19 cellular contexts compared by ENCODE assay signal in genomic region chr6:119328254-119328653, GRCh38. TPM values are rescaled to one million over a fixed set of nuclear protein-coding genes. Genes with fewer than 3 reads are reported as not detected.
A peak's percentile ranks its signal among the peaks of the same experiment; 100 is the strongest.
DNase-seq lines count a peak whose midpoint lies in the region; ATAC-seq, FAIRE-seq and TF ChIP-seq lines count a peak whose summit lies in the region.
"Had no signal": no experiment of that assay in that cellular context is flagged by ENCODE, and none has a peak within 500 bp of the region (broad histone marks: within the 10 kb centered on the region; RNA-seq: fewer than 3 reads in every experiment).

No MANE protein-coding gene starts in this region.

- H3K4me3 ChIP-seq in GM12878 (no peak overlapping the region), right lobe of liver (no peak overlapping the region)
- H3K4me3 ChIP-seq: BLaER1, MG63 had no signal

- 73% methylated on average over 2 of the region's 2 CpGs for WGBS in GM12878 (ENCODE audit: insufficient coverage, insufficient replicate concordance, low lambda C conversion rate, missing lambda C conversion rate)
- 66% methylated on average over 2 of the region's 2 CpGs for WGBS in right lobe of liver (ENCODE audit: insufficient coverage, low coverage, low lambda C conversion rate, missing lambda C conversion rate)

- intact Hi-C loops in GM12878 (cut with micrococcal nuclease; ENCODE audit: unreplicated experiment) (no loop called here), right lobe of liver (cut with DNase I) (no loop called here)

- H3K27ac ChIP-seq in GM12878 (ENCODE audit: control insufficient read depth, insufficient read depth) (no peak overlapping the region), right lobe of liver (no peak overlapping the region)
- H3K27ac ChIP-seq: BLaER1 had no signal

- no peak for FAIRE-seq in GM12878 (lab: Jason Lieb, UNC)
- FAIRE-seq: H54 had no signal

- TF ChIP-seq RAD21 in GM12878 (IDR thresholded peaks at IDR 0.05; ENCODE audit: insufficient read depth, low read depth, low read length): no peak

- POLR2A ChIA-PET in GM12878 (lab: Charles Lee): interaction anchor here (1.0 to 2.2 kb wide), 5 partner anchors 14 to 110 kb away, joined by 3 to 13 read pairs (median 8); no protein-coding TSS in a partner anchor

- H3K79me2 ChIP-seq in GM12878 (ENCODE audit: control insufficient read depth, insufficient read depth, low read length): no peaks in the 10 kb centered on the region

- CTCF ChIA-PET in GM12878 (lab: Yijun Ruan, JAX): interaction anchor here (0.7 to 2.1 kb wide), 7 partner anchors 10 to 115 kb away, joined by 3 to 9 read pairs (median 5); no protein-coding TSS in a partner anchor

- no peak overlapping the region for H2AFZ ChIP-seq in GM12878 (ENCODE audit: control insufficient read depth, low read depth, low read length)

- peaks cover 3 to 13% of the 10 kb centered on the region in 2 experiments for H3K36me3 ChIP-seq in GM12878 (ENCODE audit: control insufficient read depth in 2 of 2, insufficient read depth in 2 of 2, low read length in 1 of 2)
- peaks cover 0 to 6% (median 0%) of the 10 kb centered on the region in 4 donors for H3K36me3 ChIP-seq in right lobe of liver
- H3K36me3 ChIP-seq: BLaER1, MG63 had no signal

- H3K4me1 ChIP-seq in GM12878 (ENCODE audit: control insufficient read depth, insufficient read depth, low read length): no peaks in the 10 kb centered on the region
- peaks cover 0 to 18% (median 9%) of the 10 kb centered on the region in 4 donors for H3K4me1 ChIP-seq in right lobe of liver
- H3K4me1 ChIP-seq: BLaER1 had no signal

- ATAC-seq in HG02943 (IDR thresholded peaks at IDR 0.05; ENCODE audit: low read depth, unreplicated experiment) (peak; percentile 56), HG03378 (IDR thresholded peaks at IDR 0.05; ENCODE audit: unreplicated experiment) (peak; percentile 38), GM12878 (peak; percentile 27), right lobe of liver (no peak)
- ATAC-seq: Panc1 had no signal

- no peaks in the 10 kb centered on the region for H4K20me1 ChIP-seq in GM12878 (ENCODE audit: control insufficient read depth, insufficient read depth)
- H4K20me1 ChIP-seq: BLaER1 had no signal

- H3K4me2 ChIP-seq in GM12878 (ENCODE audit: control insufficient read depth, insufficient read depth): no peak overlapping the region
- H3K4me2 ChIP-seq: BLaER1 had no signal

- H3K27me3 ChIP-seq in GM12878 (replicated peaks in 1 of 2; ENCODE audit: control insufficient read depth in 2 of 2, insufficient read depth in 2 of 2, low read length in 1 of 2) (no peaks in the 10 kb centered on the region), right lobe of liver (no peaks in the 10 kb centered on the region)
- H3K27me3 ChIP-seq: BLaER1, MG63 had no signal

- DNase-seq in GM12878 (ENCODE audit: low read depth, low spot score) (no peak), GF-D8 (lab: John Stamatoyannopoulos, UW) (no peak), right lobe of liver (no peak), NCI-H82 (lab: John Stamatoyannopoulos, UW) (no peak)
- no peak for DNase-seq in effector CD4-positive, alpha-beta T cell
- DNase-seq: CD4-positive, alpha-beta T cell; DND-41; Kasumi-1; MG63; NCI-H1092; NCI-H1436 treated with DMSO at 0.1 percent for 48 hours; NCI-H1930; NCI-H2227 treated with DMSO at 0.1 percent for 48 hours; NCI-H510A had no signal

- no peaks in the 10 kb centered on the region for H3K9me3 ChIP-seq in GM12878 (replicated peaks; ENCODE audit: control insufficient read depth, insufficient read depth, low read length)
- no peaks in the 10 kb centered on the region for H3K9me3 ChIP-seq in right lobe of liver
- H3K9me3 ChIP-seq: BLaER1, MG63 had no signal

- RAD21 ChIA-PET in GM12878 (lab: Charles Lee; ENCODE audit: unreplicated experiment): interaction anchor here (0.9 to 4.8 kb wide), 9 partner anchors 9 to 23 kb away, joined by 3 to 25 read pairs (median 6); no protein-coding TSS in a partner anchor

- in situ Hi-C loops in GM12878 (cut with MboI): no loop called here

- TF ChIP-seq CTCF in GM12878 (IDR thresholded peaks at IDR 0.05 in 2 of 3, conservative IDR thresholded peaks at IDR 0.05 in 1 of 3; ENCODE audit: control insufficient read depth in 2 of 3, extremely low read depth in 1 of 3, insufficient read depth in 1 of 3, low read depth in 3 of 3, low read length in 3 of 3) (no peak), right lobe of liver (IDR thresholded peaks at IDR 0.05) (no peak)

- no TSS peak for BruUV-seq in GM12878 (replicated peaks; lab: Mats Ljungman, UMichigan)

- H3K9ac ChIP-seq in GM12878 (ENCODE audit: control insufficient read depth, insufficient read depth, low read length): no peak overlapping the region
- H3K9ac ChIP-seq: BLaER1 had no signal

- TF ChIP-seq POLR2A in GM12878 (IDR thresholded peaks at IDR 0.05; ENCODE audit: low read depth, low read length): no peak
- no peak for TF ChIP-seq POLR2A in right lobe of liver (IDR thresholded peaks at IDR 0.05)

- SMC1A ChIA-PET in GM12878 (lab: Charles Lee; ENCODE audit: uncharacterized antibody, unreplicated experiment): interaction anchor here (0.7 to 3.9 kb wide), 10 partner anchors 9 to 99 kb away, joined by 3 to 27 read pairs (median 5); no protein-coding TSS in a partner anchor

- no peak for TF ChIP-seq EP300 in GM12878 (IDR thresholded peaks at IDR 0.05; ENCODE audit: borderline replicate concordance in 1 of 2, control insufficient read depth in 1 of 2, low read depth in 2 of 2, low read length in 2 of 2)

TF ChIP-seq in GM12878, 131 proteins besides CTCF, POLR2A, EP300 and RAD21 (continues in another document):
- TF ChIP-seq BCLAF1 (IDR thresholded peaks at IDR 0.05) (no peak), ZBTB11 (CRISPR knock-in tag; IDR thresholded peaks at IDR 0.05) (no peak), SRF (IDR thresholded peaks at IDR 0.05; ENCODE audit: low read depth in 2 of 2, low read length in 2 of 2) (no peak), SIX5 (IDR thresholded peaks at IDR 0.05; ENCODE audit: low read depth, low read length, severe bottlenecking) (no peak), RAD51 (IDR thresholded peaks at IDR 0.05) (no peak), RB1 (IDR thresholded peaks at IDR 0.05; ENCODE audit: borderline replicate concordance) (no peak)

RNA-seq across cellular contexts. Expression of gene MAN1A1, which starts 21.3 kb away (rescaled TPM):
- 56.7 and 61.9 TPM in 2 replicates for total RNA-seq in GM12878 (2013; cell fraction: nucleolus; rRNA removed)
- total RNA-seq in GM12878 (2014; rRNA removed) (27.5 and 30.0 TPM in 2 replicates), GM12878 (2014; rRNA removed; fragmentation: Illumina TruSeq; extraction: Trizol) (19.0 and 19.5 TPM in 2 replicates), GM12878 (2021) (25.3 and 26.8 TPM in 2 replicates), right lobe of liver (100 to 1,000 TPM; 109 to 191 (median 139) TPM)
- 8.6 TPM for polyA plus RNA-seq in GM12878 (2011; ENCODE audit: low read depth)
- polyA plus RNA-seq in GM12878 (2011; rRNA removed) (28.1 and 36.2 TPM in 2 replicates), GM12878 (2014; fragmentation: Illumina TruSeq; extraction: Trizol) (22.1 and 26.4 TPM in 2 replicates), GM12878 (2014; fragmentation: Nextera tagmentation; extraction: Ambion mirVana) (1 to 10 TPM; 8.7 TPM), GM12878 (2014; rRNA removed) (14.2 and 15.2 TPM in 2 replicates), GM12878 (2016; fragmentation: Nextera tagmentation; extraction: Ambion mirVana) (10 to 100 TPM in 1 of 2 experiments, 1 to 10 TPM in 1; 5.4 to 19.4 TPM)
- 7.8 and 9.9 TPM in 2 replicates for polyA plus RNA-seq in GM12878 (2011; cell fraction: cytosol; rRNA removed)
- polyA plus RNA-seq in GM12878 (2011; cell fraction: nucleus; rRNA removed): 7.3 and 10.1 TPM in 2 replicates
- polyA plus RNA-seq in GM12878 (2012): 15.8 and 16.6 TPM in 2 replicates
- 10.0 and 13.8 TPM in 2 replicates for polyA minus RNA-seq in GM12878 (2011; rRNA and poly(A)+ RNA removed)
- polyA minus RNA-seq in GM12878 (2011; cell fraction: cytosol; rRNA and poly(A)+ RNA removed): 6.5 and 8.3 TPM in 2 replicates
- 9.6 and 18.1 TPM in 2 replicates for polyA minus RNA-seq in GM12878 (2011; cell fraction: nucleus; rRNA and poly(A)+ RNA removed)

Comparison
In these comparisons a context has a peak if more than half of its experiments do, and no peak if none do; other contexts are left out.
1. ATAC-seq: peak in HG02943 (single experiment), HG03378 (single experiment) and GM12878 (single experiment); none in right lobe of liver (0 of 4).